Comparison of ENCODE assay signal across 20 cellular contexts in the genomic region with DNA sequence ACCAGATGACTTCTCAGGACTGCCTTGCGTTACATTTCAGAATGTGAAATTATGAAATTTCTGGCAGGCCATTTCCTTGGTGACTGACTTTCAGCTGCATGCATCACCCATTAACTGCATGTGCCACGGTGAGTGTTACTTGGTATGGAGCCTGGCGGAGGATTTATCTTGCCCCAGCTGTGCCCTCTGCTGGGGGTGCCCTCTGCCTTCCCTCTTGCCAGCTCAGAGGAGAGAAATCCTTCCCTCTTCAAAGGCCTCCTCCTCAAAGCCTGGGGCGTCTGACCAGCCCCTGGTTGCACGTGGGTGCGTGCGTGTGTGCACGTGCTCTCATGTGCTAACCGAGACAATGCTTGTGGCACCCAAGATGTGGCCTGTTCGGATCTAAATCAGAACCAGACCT. TPM values are rescaled to one million over a fixed set of nuclear protein-coding genes. Genes with fewer than 3 reads are reported as not detected.
DNase-seq lines count a peak whose midpoint lies in the region; ATAC-seq, FAIRE-seq and TF ChIP-seq lines count a peak whose summit lies in the region.
"Had no signal": no experiment of that assay in that cellular context is flagged by ENCODE, and none has a peak within 500 bp of the region (broad histone marks: within the 10 kb centered on the region; RNA-seq: fewer than 3 reads in every experiment).

No MANE protein-coding gene starts in this region.

- H3K27ac ChIP-seq in OCI-LY7 (ENCODE audit: low read depth, low read length, poor library complexity, severe bottlenecking): no peak overlapping the region
- H3K27ac ChIP-seq: esophagus muscularis mucosa, hepatocyte, KMS-11, sigmoid colon, SK-N-MC, testis had no signal

- intact Hi-C loops in OCI-LY7 (cut with micrococcal nuclease; ENCODE audit: unreplicated experiment): loop anchor here (10.0 kb wide), 1 partner anchor 248 kb away; no protein-coding TSS in a partner anchor

- H3K27me3 Mint-ChIP-seq in stimulated activated memory B cell treated with anti-CD40 and anti-IgM and Interleukin-4, amounts not matched to agents 10 μg/mL and 1 μg/mL and 100 μg/mL, for 72 hours: no peaks in the 10 kb centered on the region

- no peak for ATAC-seq in stimulated activated memory B cell treated with anti-CD40 and anti-IgM and Interleukin-4, amounts not matched to agents 10 μg/mL and 1 μg/mL and 100 μg/mL, for 72 hours
- ATAC-seq in GM18907 (IDR thresholded peaks at IDR 0.05; ENCODE audit: unreplicated experiment) (no peak), GM21825 (IDR thresholded peaks at IDR 0.05; ENCODE audit: unreplicated experiment) (no peak)

- no peak overlapping the region for H3K4me3 ChIP-seq in OCI-LY7 (ENCODE audit: low read depth, low read length, poor library complexity, severe bottlenecking)
- H3K4me3 ChIP-seq: BLaER1, esophagus muscularis mucosa, hepatocyte, sigmoid colon, SK-N-MC, testis had no signal

- CTCF ChIA-PET in OCI-LY7 (lab: Charles Lee; ENCODE audit: unreplicated experiment): no interaction called here

- H3K9me3 ChIP-seq in OCI-LY7 (ENCODE audit: low read length): no peaks in the 10 kb centered on the region
- H3K9me3 ChIP-seq: BLaER1, esophagus muscularis mucosa, sigmoid colon, testis had no signal

- H3K79me2 ChIP-seq in OCI-LY7 (ENCODE audit: insufficient read depth, low read depth, low read length): no peaks in the 10 kb centered on the region
- H3K79me2 ChIP-seq: hepatocyte had no signal

- POLR2A ChIA-PET in OCI-LY7 (lab: Charles Lee): no interaction called here

- H3K36me3 Mint-ChIP-seq in stimulated activated memory B cell treated with anti-CD40 and anti-IgM and Interleukin-4, amounts not matched to agents 10 μg/mL and 1 μg/mL and 100 μg/mL, for 72 hours: peaks cover 19% of the 10 kb centered on the region

- H4K20me1 ChIP-seq in OCI-LY7 (ENCODE audit: insufficient read depth, low read length): no peaks in the 10 kb centered on the region
- H4K20me1 ChIP-seq: BLaER1 had no signal

- no TSS peak for BruUV-seq in OCI-LY7 (replicated peaks; lab: Mats Ljungman, UMichigan)

- 0 out of 2 replicates have a peak, but pooled peaks have one; percentile 20 for TF ChIP-seq CTCF in OCI-LY7 (conservative IDR thresholded peaks at IDR 0.05; ENCODE audit: low read length)

- H3K4me1 Mint-ChIP-seq in stimulated activated memory B cell treated with anti-CD40 and anti-IgM and Interleukin-4, amounts not matched to agents 10 μg/mL and 1 μg/mL and 100 μg/mL, for 72 hours: peaks cover 53% of the 10 kb centered on the region

- H3K9me2 ChIP-seq in OCI-LY7 (ENCODE audit: insufficient read depth, low read length): no peaks in the 10 kb centered on the region

- peaks cover 54% of the 10 kb centered on the region for H3K4me1 ChIP-seq in OCI-LY7 (ENCODE audit: insufficient read depth, low read length, poor library complexity, severe bottlenecking)
- H3K4me1 ChIP-seq: sigmoid colon, testis had no signal

- TF ChIP-seq POLR2A in GM12891 (IDR thresholded peaks at IDR 0.05; ENCODE audit: low read depth, low read length): no peak

- peak; percentile 13 for FAIRE-seq in GM12891 (lab: Jason Lieb, UNC)
- FAIRE-seq: TTC549 had no signal

- no peak overlapping the region for H2AFZ ChIP-seq in OCI-LY7 (ENCODE audit: low read length)
- H2AFZ ChIP-seq: hepatocyte had no signal

- H3K27ac Mint-ChIP-seq in stimulated activated memory B cell treated with anti-CD40 and anti-IgM and Interleukin-4, amounts not matched to agents 10 μg/mL and 1 μg/mL and 100 μg/mL, for 72 hours: peak overlapping the region; percentile 90
- H3K27ac Mint-ChIP-seq: activated CD4-positive, alpha-beta T cell treated with anti-CD3 and anti-CD28 coated beads, Interleukin-2, amount 10 ng/mL, durations not matched to agents 7 days and 5 days had no signal

- no peaks in the 10 kb centered on the region for H3K36me3 ChIP-seq in OCI-LY7 (ENCODE audit: insufficient read depth, low read length)
- H3K36me3 ChIP-seq: BLaER1, esophagus muscularis mucosa, sigmoid colon had no signal

- DNase-seq in GM12891 (ENCODE audit: insufficient read length, low spot score) (no peak), OCI-LY7 (ENCODE audit: low spot score) (no peak), fibroblast of peridontal ligament (ENCODE audit: extremely low read depth) (peak; percentile 20), superior temporal gyrus (ENCODE audit: extremely low spot score) (no peak)
- DNase-seq: activated CD4-positive, alpha-beta T cell treated with anti-CD3 and anti-CD28 coated beads, Interleukin-2, amount 10 ng/mL, durations not matched to agents 7 days and 5 days; activated naive CD4-positive, alpha-beta T cell treated with anti-CD3 and anti-CD28 coated beads, Interleukin-2, amount 50 U/mL, for 16 hours; NCI-H1930; NCI-H446 treated with DMSO at 0.1 percent for 48 hours; sigmoid colon; stimulated activated CD4-positive, alpha-beta T cell treated with anti-CD3 and anti-CD28 coated beads, Interleukin-2, amount 100 ng/mL, for 48 hours; testis had no signal

- H3K4me2 ChIP-seq in OCI-LY7 (ENCODE audit: low read length): no peak overlapping the region; the same call in 1 of the 2 replicates
- H3K4me2 ChIP-seq: BLaER1, hepatocyte, KMS-11 had no signal

- no peaks in the 10 kb centered on the region for H3K9me3 Mint-ChIP-seq in stimulated activated memory B cell treated with anti-CD40 and anti-IgM and Interleukin-4, amounts not matched to agents 10 μg/mL and 1 μg/mL and 100 μg/mL, for 72 hours
- H3K9me3 Mint-ChIP-seq: activated CD4-positive, alpha-beta T cell treated with anti-CD3 and anti-CD28 coated beads, Interleukin-2, amount 10 ng/mL, durations not matched to agents 7 days and 5 days had no signal

- no peak overlapping the region for H3K4me3 Mint-ChIP-seq in stimulated activated memory B cell treated with anti-CD40 and anti-IgM and Interleukin-4, amounts not matched to agents 10 μg/mL and 1 μg/mL and 100 μg/mL, for 72 hours
- H3K4me3 Mint-ChIP-seq: activated CD4-positive, alpha-beta T cell treated with anti-CD3 and anti-CD28 coated beads, Interleukin-2, amount 10 ng/mL, durations not matched to agents 7 days and 5 days had no signal

TF ChIP-seq in GM12891, 5 proteins besides CTCF, POLR2A, EP300 and RAD21:
- TF ChIP-seq SPI1 (IDR thresholded peaks at IDR 0.05; ENCODE audit: low read depth, low read length) (no peak), POU2F2 (IDR thresholded peaks at IDR 0.05; ENCODE audit: low read depth, low read length) (no peak), POLR2AphosphoS5 (IDR thresholded peaks at IDR 0.05; ENCODE audit: low read depth, low read length) (no peak), PAX5 (IDR thresholded peaks at IDR 0.05; ENCODE audit: insufficient read depth, low read length, severe bottlenecking) (no peak)

RNA-seq across cellular contexts. Expression of gene CTSH, which starts 57.8 kb away (rescaled TPM):
- polyA plus RNA-seq in GM12891 (2012; ENCODE audit: low read depth, missing spikeins): 464 TPM
- 26.9 and 27.4 TPM in 2 replicates for total RNA-seq in OCI-LY7 (2014; rRNA removed; shearing (Covaris generic))
- total RNA-seq in OCI-LY7 (2022): 21.1 and 21.5 TPM in 2 replicates
